In genomic region chrX:128310912-128311311, GRCh38 we compare ENCODE assay signal across 3 cellular contexts.
"Had no signal": no experiment of that assay in that cellular context is flagged by ENCODE, and none has a peak within 500 bp of the region (broad histone marks: within the 10 kb centered on the region; RNA-seq: fewer than 3 reads in every experiment).

No MANE protein-coding gene starts in this region.

- DNase-seq: GDM1, GF-D8 had no signal

- H3K4me3 ChIP-seq: GM12878 had no signal

- ATAC-seq: GM12878 had no signal
